1 cellular context compared by ENCODE assay signal in genomic region chr1:29236743-29236992, GRCh38.
TF ChIP-seq lines count a peak whose summit lies in the region.

No MANE protein-coding gene starts in this region.

TF ChIP-seq in WTC11, 78 proteins besides CTCF, POLR2A, EP300 and RAD21 (continued from another document):
- TF ChIP-seq, protein P1, sequence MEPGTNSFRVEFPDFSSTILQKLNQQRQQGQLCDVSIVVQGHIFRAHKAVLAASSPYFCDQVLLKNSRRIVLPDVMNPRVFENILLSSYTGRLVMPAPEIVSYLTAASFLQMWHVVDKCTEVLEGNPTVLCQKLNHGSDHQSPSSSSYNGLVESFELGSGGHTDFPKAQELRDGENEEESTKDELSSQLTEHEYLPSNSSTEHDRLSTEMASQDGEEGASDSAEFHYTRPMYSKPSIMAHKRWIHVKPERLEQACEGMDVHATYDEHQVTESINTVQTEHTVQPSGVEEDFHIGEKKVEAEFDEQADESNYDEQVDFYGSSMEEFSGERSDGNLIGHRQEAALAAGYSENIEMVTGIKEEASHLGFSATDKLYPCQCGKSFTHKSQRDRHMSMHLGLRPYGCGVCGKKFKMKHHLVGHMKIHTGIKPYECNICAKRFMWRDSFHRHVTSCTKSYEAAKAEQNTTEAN (CRISPR knock-in tag; IDR thresholded peaks at IDR 0.05) = no peak
- TF ChIP-seq, protein P2, sequence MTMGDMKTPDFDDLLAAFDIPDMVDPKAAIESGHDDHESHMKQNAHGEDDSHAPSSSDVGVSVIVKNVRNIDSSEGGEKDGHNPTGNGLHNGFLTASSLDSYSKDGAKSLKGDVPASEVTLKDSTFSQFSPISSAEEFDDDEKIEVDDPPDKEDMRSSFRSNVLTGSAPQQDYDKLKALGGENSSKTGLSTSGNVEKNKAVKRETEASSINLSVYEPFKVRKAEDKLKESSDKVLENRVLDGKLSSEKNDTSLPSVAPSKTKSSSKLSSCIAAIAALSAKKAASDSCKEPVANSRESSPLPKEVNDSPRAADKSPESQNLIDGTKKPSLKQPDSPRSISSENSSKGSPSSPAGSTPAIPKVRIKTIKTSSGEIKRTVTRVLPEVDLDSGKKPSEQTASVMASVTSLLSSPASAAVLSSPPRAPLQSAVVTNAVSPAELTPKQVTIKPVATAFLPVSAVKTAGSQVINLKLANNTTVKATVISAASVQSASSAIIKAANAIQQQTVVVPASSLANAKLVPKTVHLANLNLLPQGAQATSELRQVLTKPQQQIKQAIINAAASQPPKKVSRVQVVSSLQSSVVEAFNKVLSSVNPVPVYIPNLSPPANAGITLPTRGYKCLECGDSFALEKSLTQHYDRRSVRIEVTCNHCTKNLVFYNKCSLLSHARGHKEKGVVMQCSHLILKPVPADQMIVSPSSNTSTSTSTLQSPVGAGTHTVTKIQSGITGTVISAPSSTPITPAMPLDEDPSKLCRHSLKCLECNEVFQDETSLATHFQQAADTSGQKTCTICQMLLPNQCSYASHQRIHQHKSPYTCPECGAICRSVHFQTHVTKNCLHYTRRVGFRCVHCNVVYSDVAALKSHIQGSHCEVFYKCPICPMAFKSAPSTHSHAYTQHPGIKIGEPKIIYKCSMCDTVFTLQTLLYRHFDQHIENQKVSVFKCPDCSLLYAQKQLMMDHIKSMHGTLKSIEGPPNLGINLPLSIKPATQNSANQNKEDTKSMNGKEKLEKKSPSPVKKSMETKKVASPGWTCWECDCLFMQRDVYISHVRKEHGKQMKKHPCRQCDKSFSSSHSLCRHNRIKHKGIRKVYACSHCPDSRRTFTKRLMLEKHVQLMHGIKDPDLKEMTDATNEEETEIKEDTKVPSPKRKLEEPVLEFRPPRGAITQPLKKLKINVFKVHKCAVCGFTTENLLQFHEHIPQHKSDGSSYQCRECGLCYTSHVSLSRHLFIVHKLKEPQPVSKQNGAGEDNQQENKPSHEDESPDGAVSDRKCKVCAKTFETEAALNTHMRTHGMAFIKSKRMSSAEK (CRISPR knock-in tag; IDR thresholded peaks at IDR 0.05; ENCODE audit: borderline replicate concordance) = no peak
- TF ChIP-seq TP53 (CRISPR knock-in tag; IDR thresholded peaks at IDR 0.05) (0 out of 2 replicates have a peak, but pooled peaks have one; percentile 16), GTF2I (CRISPR knock-in tag; conservative IDR thresholded peaks at IDR 0.05) (no peak), MYBL2 (CRISPR knock-in tag; IDR thresholded peaks at IDR 0.05) (no peak), TCF7 (CRISPR knock-in tag; IDR thresholded peaks at IDR 0.05; ENCODE audit: low read depth) (no peak), NR3C1 (CRISPR knock-in tag; conservative IDR thresholded peaks at IDR 0.05; ENCODE audit: low read depth) (no peak; the same call in 1 of the 2 replicates), IRF2 (CRISPR knock-in tag; IDR thresholded peaks at IDR 0.05; ENCODE audit: borderline replicate concordance, low read depth) (no peak), TEAD1 (CRISPR knock-in tag; IDR thresholded peaks at IDR 0.05) (no peak), FOXP1 (CRISPR knock-in tag; IDR thresholded peaks at IDR 0.05; ENCODE audit: borderline replicate concordance) (0 out of 2 replicates have a peak, but pooled peaks have one; percentile 19), KAT7 (CRISPR knock-in tag; IDR thresholded peaks at IDR 0.05; ENCODE audit: borderline replicate concordance) (no peak), ZNF317 (CRISPR knock-in tag; IDR thresholded peaks at IDR 0.05; ENCODE audit: borderline replicate concordance, low read depth) (no peak), FOXK1 (CRISPR knock-in tag; IDR thresholded peaks at IDR 0.05) (no peak), JUN (CRISPR knock-in tag; IDR thresholded peaks at IDR 0.05) (no peak), MXD4 (CRISPR knock-in tag; IDR thresholded peaks at IDR 0.05; ENCODE audit: borderline replicate concordance) (no peak), ZNF423 (CRISPR knock-in tag; IDR thresholded peaks at IDR 0.05) (no peak), FOXP4 (CRISPR knock-in tag; IDR thresholded peaks at IDR 0.05) (0 out of 2 replicates have a peak, but pooled peaks have one; percentile 33), NFATC4 (CRISPR knock-in tag; IDR thresholded peaks at IDR 0.05) (no peak), E2F5 (CRISPR knock-in tag; IDR thresholded peaks at IDR 0.05) (no peak)
- TF ChIP-seq, protein P3, sequence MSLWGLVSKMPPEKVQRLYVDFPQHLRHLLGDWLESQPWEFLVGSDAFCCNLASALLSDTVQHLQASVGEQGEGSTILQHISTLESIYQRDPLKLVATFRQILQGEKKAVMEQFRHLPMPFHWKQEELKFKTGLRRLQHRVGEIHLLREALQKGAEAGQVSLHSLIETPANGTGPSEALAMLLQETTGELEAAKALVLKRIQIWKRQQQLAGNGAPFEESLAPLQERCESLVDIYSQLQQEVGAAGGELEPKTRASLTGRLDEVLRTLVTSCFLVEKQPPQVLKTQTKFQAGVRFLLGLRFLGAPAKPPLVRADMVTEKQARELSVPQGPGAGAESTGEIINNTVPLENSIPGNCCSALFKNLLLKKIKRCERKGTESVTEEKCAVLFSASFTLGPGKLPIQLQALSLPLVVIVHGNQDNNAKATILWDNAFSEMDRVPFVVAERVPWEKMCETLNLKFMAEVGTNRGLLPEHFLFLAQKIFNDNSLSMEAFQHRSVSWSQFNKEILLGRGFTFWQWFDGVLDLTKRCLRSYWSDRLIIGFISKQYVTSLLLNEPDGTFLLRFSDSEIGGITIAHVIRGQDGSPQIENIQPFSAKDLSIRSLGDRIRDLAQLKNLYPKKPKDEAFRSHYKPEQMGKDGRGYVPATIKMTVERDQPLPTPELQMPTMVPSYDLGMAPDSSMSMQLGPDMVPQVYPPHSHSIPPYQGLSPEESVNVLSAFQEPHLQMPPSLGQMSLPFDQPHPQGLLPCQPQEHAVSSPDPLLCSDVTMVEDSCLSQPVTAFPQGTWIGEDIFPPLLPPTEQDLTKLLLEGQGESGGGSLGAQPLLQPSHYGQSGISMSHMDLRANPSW (CRISPR knock-in tag; conservative IDR thresholded peaks at IDR 0.05; ENCODE audit: low read depth) = no peak
- TF ChIP-seq, protein P4, sequence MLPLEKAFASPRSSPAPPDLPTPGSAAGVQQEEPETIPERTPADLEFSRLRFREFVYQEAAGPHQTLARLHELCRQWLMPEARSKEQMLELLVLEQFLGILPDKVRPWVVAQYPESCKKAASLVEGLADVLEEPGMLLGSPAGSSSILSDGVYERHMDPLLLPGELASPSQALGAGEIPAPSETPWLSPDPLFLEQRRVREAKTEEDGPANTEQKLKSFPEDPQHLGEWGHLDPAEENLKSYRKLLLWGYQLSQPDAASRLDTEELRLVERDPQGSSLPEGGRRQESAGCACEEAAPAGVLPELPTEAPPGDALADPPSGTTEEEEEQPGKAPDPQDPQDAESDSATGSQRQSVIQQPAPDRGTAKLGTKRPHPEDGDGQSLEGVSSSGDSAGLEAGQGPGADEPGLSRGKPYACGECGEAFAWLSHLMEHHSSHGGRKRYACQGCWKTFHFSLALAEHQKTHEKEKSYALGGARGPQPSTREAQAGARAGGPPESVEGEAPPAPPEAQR (CRISPR knock-in tag; IDR thresholded peaks at IDR 0.05) = no peak
- TF ChIP-seq, protein P5, sequence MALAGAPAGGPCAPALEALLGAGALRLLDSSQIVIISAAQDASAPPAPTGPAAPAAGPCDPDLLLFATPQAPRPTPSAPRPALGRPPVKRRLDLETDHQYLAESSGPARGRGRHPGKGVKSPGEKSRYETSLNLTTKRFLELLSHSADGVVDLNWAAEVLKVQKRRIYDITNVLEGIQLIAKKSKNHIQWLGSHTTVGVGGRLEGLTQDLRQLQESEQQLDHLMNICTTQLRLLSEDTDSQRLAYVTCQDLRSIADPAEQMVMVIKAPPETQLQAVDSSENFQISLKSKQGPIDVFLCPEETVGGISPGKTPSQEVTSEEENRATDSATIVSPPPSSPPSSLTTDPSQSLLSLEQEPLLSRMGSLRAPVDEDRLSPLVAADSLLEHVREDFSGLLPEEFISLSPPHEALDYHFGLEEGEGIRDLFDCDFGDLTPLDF (CRISPR knock-in tag; IDR thresholded peaks at IDR 0.05) = no peak
- TF ChIP-seq, protein P6, sequence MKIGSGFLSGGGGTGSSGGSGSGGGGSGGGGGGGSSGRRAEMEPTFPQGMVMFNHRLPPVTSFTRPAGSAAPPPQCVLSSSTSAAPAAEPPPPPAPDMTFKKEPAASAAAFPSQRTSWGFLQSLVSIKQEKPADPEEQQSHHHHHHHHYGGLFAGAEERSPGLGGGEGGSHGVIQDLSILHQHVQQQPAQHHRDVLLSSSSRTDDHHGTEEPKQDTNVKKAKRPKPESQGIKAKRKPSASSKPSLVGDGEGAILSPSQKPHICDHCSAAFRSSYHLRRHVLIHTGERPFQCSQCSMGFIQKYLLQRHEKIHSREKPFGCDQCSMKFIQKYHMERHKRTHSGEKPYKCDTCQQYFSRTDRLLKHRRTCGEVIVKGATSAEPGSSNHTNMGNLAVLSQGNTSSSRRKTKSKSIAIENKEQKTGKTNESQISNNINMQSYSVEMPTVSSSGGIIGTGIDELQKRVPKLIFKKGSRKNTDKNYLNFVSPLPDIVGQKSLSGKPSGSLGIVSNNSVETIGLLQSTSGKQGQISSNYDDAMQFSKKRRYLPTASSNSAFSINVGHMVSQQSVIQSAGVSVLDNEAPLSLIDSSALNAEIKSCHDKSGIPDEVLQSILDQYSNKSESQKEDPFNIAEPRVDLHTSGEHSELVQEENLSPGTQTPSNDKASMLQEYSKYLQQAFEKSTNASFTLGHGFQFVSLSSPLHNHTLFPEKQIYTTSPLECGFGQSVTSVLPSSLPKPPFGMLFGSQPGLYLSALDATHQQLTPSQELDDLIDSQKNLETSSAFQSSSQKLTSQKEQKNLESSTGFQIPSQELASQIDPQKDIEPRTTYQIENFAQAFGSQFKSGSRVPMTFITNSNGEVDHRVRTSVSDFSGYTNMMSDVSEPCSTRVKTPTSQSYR (CRISPR knock-in tag; IDR thresholded peaks at IDR 0.05) = no peak
- TF ChIP-seq, protein P7, sequence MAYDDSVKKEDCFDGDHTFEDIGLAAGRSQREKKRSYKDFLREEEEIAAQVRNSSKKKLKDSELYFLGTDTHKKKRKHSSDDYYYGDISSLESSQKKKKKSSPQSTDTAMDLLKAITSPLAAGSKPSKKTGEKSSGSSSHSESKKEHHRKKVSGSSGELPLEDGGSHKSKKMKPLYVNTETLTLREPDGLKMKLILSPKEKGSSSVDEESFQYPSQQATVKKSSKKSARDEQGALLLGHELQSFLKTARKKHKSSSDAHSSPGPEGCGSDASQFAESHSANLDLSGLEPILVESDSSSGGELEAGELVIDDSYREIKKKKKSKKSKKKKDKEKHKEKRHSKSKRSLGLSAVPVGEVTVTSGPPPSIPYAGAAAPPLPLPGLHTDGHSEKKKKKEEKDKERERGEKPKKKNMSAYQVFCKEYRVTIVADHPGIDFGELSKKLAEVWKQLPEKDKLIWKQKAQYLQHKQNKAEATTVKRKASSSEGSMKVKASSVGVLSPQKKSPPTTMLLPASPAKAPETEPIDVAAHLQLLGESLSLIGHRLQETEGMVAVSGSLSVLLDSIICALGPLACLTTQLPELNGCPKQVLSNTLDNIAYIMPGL (CRISPR knock-in tag; IDR thresholded peaks at IDR 0.05) = no peak
- TF ChIP-seq, protein P8, sequence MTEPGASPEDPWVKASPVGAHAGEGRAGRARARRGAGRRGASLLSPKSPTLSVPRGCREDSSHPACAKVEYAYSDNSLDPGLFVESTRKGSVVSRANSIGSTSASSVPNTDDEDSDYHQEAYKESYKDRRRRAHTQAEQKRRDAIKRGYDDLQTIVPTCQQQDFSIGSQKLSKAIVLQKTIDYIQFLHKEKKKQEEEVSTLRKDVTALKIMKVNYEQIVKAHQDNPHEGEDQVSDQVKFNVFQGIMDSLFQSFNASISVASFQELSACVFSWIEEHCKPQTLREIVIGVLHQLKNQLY (CRISPR knock-in tag; IDR thresholded peaks at IDR 0.05) = no peak
TF ChIP-seq in WTC11: peak in this region for 4.
